Comparison of ENCODE assay signal across 5 cellular contexts in genomic region chr1:16535898-16536297, GRCh38. TPM values are rescaled to one million over a fixed set of nuclear protein-coding genes. Genes with fewer than 3 reads are reported as not detected.
"Had no signal": no experiment of that assay in that cellular context is flagged by ENCODE, and none has a peak within 500 bp of the region (broad histone marks: within the 10 kb centered on the region; RNA-seq: fewer than 3 reads in every experiment).

No MANE protein-coding gene starts in this region.

RNA-seq across cellular contexts. Expression of gene RNU1-1, which starts 21.8 kb away (rescaled TPM):
- total RNA-seq: osteoblast had no signal
- polyA plus RNA-seq: cardiac muscle cell; foreskin keratinocyte; mammary epithelial cell; naive thymus-derived CD4-positive, alpha-beta T cell had no signal
